In the genomic region with DNA sequence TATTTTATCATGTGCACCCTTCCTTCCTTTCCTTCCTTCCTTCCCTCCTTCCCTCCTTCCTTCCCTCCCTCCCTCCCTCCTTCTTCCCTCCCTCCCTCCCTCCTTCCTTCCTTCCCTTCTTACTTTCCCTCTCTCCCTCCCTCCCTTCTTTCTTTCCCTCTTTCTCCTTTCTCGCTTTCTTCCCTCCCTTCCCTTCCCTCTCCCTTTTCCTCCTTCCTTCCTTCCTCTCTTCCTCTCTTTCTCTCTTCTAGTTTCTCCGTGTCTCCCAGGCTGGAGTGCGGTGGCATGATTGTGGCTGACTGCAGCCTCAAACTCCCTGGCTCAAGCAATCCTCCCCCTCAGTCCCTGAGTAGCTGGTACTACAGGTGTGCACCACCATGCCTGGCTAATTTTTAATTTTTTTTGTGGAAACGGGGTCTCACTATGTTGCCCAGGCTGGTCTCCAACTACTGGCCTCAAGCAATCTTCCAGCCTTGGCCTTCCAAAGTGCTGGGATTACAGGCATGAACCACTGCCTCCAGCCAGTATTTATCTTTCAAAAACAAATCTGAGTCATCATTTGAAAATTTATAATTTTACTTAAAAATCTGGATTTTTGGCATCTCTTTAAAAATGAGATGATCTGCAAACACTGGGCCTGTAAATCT, we compare ENCODE assay signal across 23 cellular contexts. TPM values are rescaled to one million over a fixed set of nuclear protein-coding genes. Genes with fewer than 3 reads are reported as not detected.
A peak's percentile ranks its signal among the peaks of the same experiment; 100 is the strongest.
DNase-seq lines count a peak whose midpoint lies in the region; ATAC-seq and TF ChIP-seq lines count a peak whose summit lies in the region.
"Had no signal": no experiment of that assay in that cellular context is flagged by ENCODE, and none has a peak within 500 bp of the region (broad histone marks: within the 10 kb centered on the region; RNA-seq: fewer than 3 reads in every experiment).

No MANE protein-coding gene starts in this region.

- peaks cover 0 to 26% of the 10 kb centered on the region in 2 experiments; a peak in 1 of 3 replicates for H3K36me3 ChIP-seq in HEK293 (ENCODE audit: control insufficient read depth in 2 of 2, insufficient read depth in 1 of 2, low read length in 2 of 2)
- H3K36me3 ChIP-seq in PC-9 (ENCODE audit: low read depth), result peaks cover 17% of the 10 kb centered on the region
- peaks cover 0 to 75% (median 7%) of the 10 kb centered on the region in 3 donors for H3K36me3 ChIP-seq in esophagus squamous epithelium
- H3K36me3 ChIP-seq: BE2C had no signal

- peaks cover 9% of the 10 kb centered on the region for H3K79me2 ChIP-seq in PC-9 (ENCODE audit: low read depth)

- DNase-seq in activated CD4-positive, alpha-beta T cell treated with anti-CD3 and anti-CD28 coated beads, Interleukin-2, amount 10 ng/mL, durations not matched to agents 7 days and 5 days, result no peak
- no peak for DNase-seq in activated CD4-positive, alpha-beta T cell treated with anti-CD3 and anti-CD28 coated beads, Interleukin-2, amount 50 U/mL, for 48 hours
- DNase-seq in fibroblast of the aortic adventitia (ENCODE audit: low read depth) (peak; percentile 53), PC-9 (no peak), chondrocyte (ENCODE audit: low spot score) (no peak), esophagus squamous epithelium (lab: John Stamatoyannopoulos, UW) (no peak)
- DNase-seq in stimulated activated naive B cell treated with anti-CD40 and anti-IgM and Interleukin-4, amounts not matched to agents 10 μg/mL and 1 μg/mL and 100 μg/mL, for 72 hours, result no peak
- DNase-seq: activated CD8-positive, alpha-beta memory T cell treated with anti-CD3 and anti-CD28 coated beads for 24 hours; BE2C; central memory CD4-positive, alpha-beta T cell; DMS79; foreskin melanocyte; MM.1S; NCI-H524 treated with DMSO at 0.1 percent for 48 hours; posterior cingulate gyrus; stimulated activated CD8-positive, alpha-beta memory T cell treated with anti-CD3 and anti-CD28 coated beads, Interleukin-4, amount 100 ng/mL, for 48 hours had no signal

- POLR2A ChIA-PET in activated CD4-positive, alpha-beta T cell treated with anti-CD3 and anti-CD28 coated beads, Interleukin-2, amount 10 ng/mL, durations not matched to agents 7 days and 5 days (lab: Charles Lee), result no interaction called here
- POLR2A ChIA-PET in HEK293 (lab: Yijun Ruan, JAX), result no interaction called here
- POLR2A ChIA-PET in PC-9 (lab: Charles Lee; ENCODE audit: unreplicated experiment), result no interaction called here

- no peak for TF ChIP-seq POLR2A in esophagus squamous epithelium (IDR thresholded peaks at IDR 0.05)

- CTCF ChIA-PET in activated CD4-positive, alpha-beta T cell treated with anti-CD3 and anti-CD28 coated beads, Interleukin-2, amount 10 ng/mL, durations not matched to agents 7 days and 5 days (lab: Charles Lee), result interaction anchor here (1.3 kb wide), 1 partner anchor 229 kb away, joined by 3 read pairs; a partner anchor contains a TSS
- CTCF ChIA-PET in HEK293 (lab: Yijun Ruan, JAX), result interaction anchor here (4.6 kb wide), 1 partner anchor 11 kb away, joined by 32 read pairs; no protein-coding TSS in a partner anchor
- CTCF ChIA-PET in PC-9 (lab: Charles Lee), result no interaction called here

- no peak overlapping the region for H2AFZ ChIP-seq in PC-9
- H2AFZ ChIP-seq: hepatocyte had no signal

- no peaks in the 10 kb centered on the region for H3K9me2 ChIP-seq in PC-9 (ENCODE audit: insufficient read depth)

- H3K4me3 Mint-ChIP-seq in activated CD4-positive, alpha-beta T cell treated with anti-CD3 and anti-CD28 coated beads, Interleukin-2, amount 10 ng/mL, durations not matched to agents 7 days and 5 days, result no peak overlapping the region
- no peak overlapping the region for H3K4me3 Mint-ChIP-seq in stimulated activated naive B cell treated with anti-CD40 and anti-IgM and Interleukin-4, amounts not matched to agents 10 μg/mL and 1 μg/mL and 100 μg/mL, for 72 hours
- H3K4me3 Mint-ChIP-seq in chondrocyte (ENCODE audit: unreplicated experiment), result no peak overlapping the region
- H3K4me3 Mint-ChIP-seq: nephron had no signal

- no TSS peak for BruUV-seq in PC-9 (replicated peaks; lab: Mats Ljungman, UMichigan)

- peaks cover under 1% of the 10 kb centered on the region; the same call in 1 of the 2 replicates for H3F3A ChIP-seq in PC-9 (ENCODE audit: insufficient read depth, low read depth)

- 75 to 83% methylated on average over 3 to 4 of the region's 4 CpGs for WGBS in esophagus squamous epithelium, 2 donors

- intact Hi-C loops in PC-9 (cut with micrococcal nuclease; ENCODE audit: unreplicated experiment) (no loop called here), esophagus squamous epithelium (cut with DNase I) (no loop called here)

- H3K4me1 ChIP-seq in HEK293 (ENCODE audit: control insufficient read depth, insufficient read depth, low read length), result no peaks in the 10 kb centered on the region
- H3K4me1 ChIP-seq in PC-9 (replicated peaks; ENCODE audit: insufficient read depth), result peaks cover 5% of the 10 kb centered on the region; the same call in 1 of the 2 replicates
- peaks cover 0 to 12% (median 0%) of the 10 kb centered on the region in 3 donors for H3K4me1 ChIP-seq in esophagus squamous epithelium
- H3K4me1 ChIP-seq: BE2C, HAP-1 had no signal

- ATAC-seq in stimulated activated naive B cell treated with anti-CD40 and anti-IgM and Interleukin-4, amounts not matched to agents 10 μg/mL and 1 μg/mL and 100 μg/mL, for 72 hours (replicated peaks), result no peak
- ATAC-seq: right lobe of liver had no signal

- H3K27me3 Mint-ChIP-seq in activated CD4-positive, alpha-beta T cell treated with anti-CD3 and anti-CD28 coated beads, Interleukin-2, amount 10 ng/mL, durations not matched to agents 7 days and 5 days, result no peaks in the 10 kb centered on the region
- no peaks in the 10 kb centered on the region for H3K27me3 Mint-ChIP-seq in stimulated activated naive B cell treated with anti-CD40 and anti-IgM and Interleukin-4, amounts not matched to agents 10 μg/mL and 1 μg/mL and 100 μg/mL, for 72 hours
- H3K27me3 Mint-ChIP-seq in chondrocyte (ENCODE audit: low read depth), result peaks cover 1% of the 10 kb centered on the region

- no peaks in the 10 kb centered on the region for H4K20me1 ChIP-seq in PC-9 (ENCODE audit: insufficient read depth)

- peaks cover 33% of the 10 kb centered on the region for H3K4me1 Mint-ChIP-seq in activated CD4-positive, alpha-beta T cell treated with anti-CD3 and anti-CD28 coated beads, Interleukin-2, amount 10 ng/mL, durations not matched to agents 7 days and 5 days
- peaks cover 0 to 7% of the 10 kb centered on the region in 2 donors for H3K4me1 Mint-ChIP-seq in stimulated activated naive B cell treated with anti-CD40 and anti-IgM and Interleukin-4, amounts not matched to agents 10 μg/mL and 1 μg/mL and 100 μg/mL, for 72 hours
- H3K4me1 Mint-ChIP-seq in chondrocyte (ENCODE audit: low read depth), result peaks cover 7% of the 10 kb centered on the region
- H3K4me1 Mint-ChIP-seq: nephron had no signal

- no peak for TF ChIP-seq CTCF in HEK293 (tag by site-specific recombination; IDR thresholded peaks at IDR 0.05)
- no peak for TF ChIP-seq CTCF in fibroblast of the aortic adventitia (IDR thresholded peaks at IDR 0.05; ENCODE audit: insufficient read depth, low read length)
- no peak for TF ChIP-seq CTCF in PC-9 (conservative IDR thresholded peaks at IDR 0.05)
- no peak for TF ChIP-seq CTCF in chondrocyte (IDR thresholded peaks at IDR 0.05)
- no peak for TF ChIP-seq CTCF in esophagus squamous epithelium (IDR thresholded peaks at IDR 0.05)

- no peak overlapping the region for H3K4me2 ChIP-seq in PC-9
- H3K4me2 ChIP-seq: hepatocyte had no signal

- peaks cover 8% of the 10 kb centered on the region for H3K9me3 Mint-ChIP-seq in activated CD4-positive, alpha-beta T cell treated with anti-CD3 and anti-CD28 coated beads, Interleukin-2, amount 10 ng/mL, durations not matched to agents 7 days and 5 days
- H3K9me3 Mint-ChIP-seq in stimulated activated naive B cell treated with anti-CD40 and anti-IgM and Interleukin-4, amounts not matched to agents 10 μg/mL and 1 μg/mL and 100 μg/mL, for 72 hours, result peaks cover 5 to 7% of the 10 kb centered on the region in 2 donors
- peaks cover 7% of the 10 kb centered on the region for H3K9me3 Mint-ChIP-seq in chondrocyte (ENCODE audit: low read depth)

- H3K27me3 ChIP-seq in PC-9 (ENCODE audit: insufficient read depth, low read depth) (no peaks in the 10 kb centered on the region), esophagus squamous epithelium (no peaks in the 10 kb centered on the region)
- H3K27me3 ChIP-seq: hepatocyte, right lobe of liver had no signal

- H3K9me3 ChIP-seq in HEK293 (ENCODE audit: control insufficient read depth, insufficient read depth, low read depth, low read length) (no peaks in the 10 kb centered on the region), PC-9 (ENCODE audit: insufficient read depth, low read depth) (peaks cover 8% of the 10 kb centered on the region), esophagus squamous epithelium (no peaks in the 10 kb centered on the region)
- H3K9me3 ChIP-seq: BE2C, HAP-1, right lobe of liver had no signal

- H3K27ac Mint-ChIP-seq in activated CD4-positive, alpha-beta T cell treated with anti-CD3 and anti-CD28 coated beads, Interleukin-2, amount 10 ng/mL, durations not matched to agents 7 days and 5 days, result peak overlapping the region; percentile 36
- peak overlapping the region; percentile 75 for H3K27ac Mint-ChIP-seq in stimulated activated naive B cell treated with anti-CD40 and anti-IgM and Interleukin-4, amounts not matched to agents 10 μg/mL and 1 μg/mL and 100 μg/mL, for 72 hours
- no peak overlapping the region for H3K27ac Mint-ChIP-seq in chondrocyte (ENCODE audit: unreplicated experiment)
- H3K27ac Mint-ChIP-seq: nephron had no signal

- H3K36me3 Mint-ChIP-seq in activated CD4-positive, alpha-beta T cell treated with anti-CD3 and anti-CD28 coated beads, Interleukin-2, amount 10 ng/mL, durations not matched to agents 7 days and 5 days (ENCODE audit: low read depth), result peaks cover 40% of the 10 kb centered on the region
- peaks cover 34 to 35% of the 10 kb centered on the region in 2 donors for H3K36me3 Mint-ChIP-seq in stimulated activated naive B cell treated with anti-CD40 and anti-IgM and Interleukin-4, amounts not matched to agents 10 μg/mL and 1 μg/mL and 100 μg/mL, for 72 hours
- H3K36me3 Mint-ChIP-seq in chondrocyte (ENCODE audit: low read depth), result peaks cover 12% of the 10 kb centered on the region

- no peak overlapping the region for H3K4me3 ChIP-seq in HEK293 (ENCODE audit: low read depth, low read length)
- no peak overlapping the region for H3K4me3 ChIP-seq in fibroblast of the aortic adventitia (ENCODE audit: low read depth, low read length)
- H3K4me3 ChIP-seq in PC-9, result no peak overlapping the region
- H3K4me3 ChIP-seq in esophagus squamous epithelium, result no peak overlapping the region
- H3K4me3 ChIP-seq: HAP-1, hepatocyte, right lobe of liver had no signal

- H3K27ac ChIP-seq in HEK293 (ENCODE audit: extremely low read depth, low read depth, low read length) (no peak overlapping the region), PC-9 (no peak overlapping the region), esophagus squamous epithelium (peak overlapping the region in 1 of 4 donors; percentile 33)
- H3K27ac ChIP-seq: hepatocyte, right lobe of liver had no signal

RNA-seq across cellular contexts. Expression of a gene that starts 7.8 kb away (rescaled TPM):
- total RNA-seq in activated CD4-positive, alpha-beta T cell treated with anti-CD3 and anti-CD28 coated beads, Interleukin-2, amount 10 ng/mL, durations not matched to agents 7 days and 5 days, result 10 to 100 TPM; 31.2 to 31.4 TPM
- total RNA-seq in fibroblast of the aortic adventitia (ENCODE audit: low replicate concordance), result 39.2 and 50.6 TPM in 2 replicates
- total RNA-seq in PC-9 (2021), result 70.4 and 72.9 TPM in 2 replicates
- 20.3 to 21.0 TPM (median 20.4 TPM) in 3 replicates for total RNA-seq in chondrocyte
- 10 to 100 TPM; 13.0 to 53.2 (median 25.8) TPM for total RNA-seq in esophagus squamous epithelium

RNA-seq across cellular contexts. Expression of a gene that starts 8.9 kb away (rescaled TPM):
- 1 to 10 TPM; 2.2 to 3.5 TPM for total RNA-seq in activated CD4-positive, alpha-beta T cell treated with anti-CD3 and anti-CD28 coated beads, Interleukin-2, amount 10 ng/mL, durations not matched to agents 7 days and 5 days
- total RNA-seq in fibroblast of the aortic adventitia (ENCODE audit: low replicate concordance) (237 and 528 TPM in 2 replicates), PC-9 (2021) (20.5 and 24.0 TPM in 2 replicates), chondrocyte (19.7 to 21.9 TPM (median 19.8 TPM) in 3 replicates), esophagus squamous epithelium (100 to 1,000 TPM in 2 of 4 donors, 10 to 100 TPM in 2; 22.8 to 297 (median 140) TPM)

RNA-seq across cellular contexts. Expression of a gene that starts 27.5 kb away (rescaled TPM):
- total RNA-seq in activated CD4-positive, alpha-beta T cell treated with anti-CD3 and anti-CD28 coated beads, Interleukin-2, amount 10 ng/mL, durations not matched to agents 7 days and 5 days, result under 1 TPM in 1 of 2 experiments, not detected in 1; 0.42 TPM
- total RNA-seq in fibroblast of the aortic adventitia (ENCODE audit: low replicate concordance) (not detected in 2 replicates), PC-9 (2021) (0.74 and 1.3 TPM in 2 replicates), chondrocyte (not detected in 3 replicates), esophagus squamous epithelium (1 to 10 TPM in 1 of 4 donors, under 1 TPM in 1, not detected in 2; 0.53 to 1.3 TPM)
- total RNA-seq: A172, mononuclear cell had no signal

RNA-seq across cellular contexts. Expression of a gene that starts 29.0 kb away (rescaled TPM):
- total RNA-seq in activated CD4-positive, alpha-beta T cell treated with anti-CD3 and anti-CD28 coated beads, Interleukin-2, amount 10 ng/mL, durations not matched to agents 7 days and 5 days, result 10 to 100 TPM; 74.0 to 74.1 TPM
- total RNA-seq in fibroblast of the aortic adventitia (ENCODE audit: low replicate concordance) (10.9 and 13.6 TPM in 2 replicates), PC-9 (2021) (111 and 153 TPM in 2 replicates), chondrocyte (15.5 to 19.9 TPM (median 18.2 TPM) in 3 replicates), esophagus squamous epithelium (10 to 100 TPM in 2 of 4 donors, 1 to 10 TPM in 2; 4.8 to 12.4 (median 9.5) TPM)

RNA-seq across cellular contexts. Expression of a gene that starts 40.7 kb away (rescaled TPM):
- 1 to 10 TPM; 1.1 to 1.4 TPM for total RNA-seq in activated CD4-positive, alpha-beta T cell treated with anti-CD3 and anti-CD28 coated beads, Interleukin-2, amount 10 ng/mL, durations not matched to agents 7 days and 5 days
- total RNA-seq in fibroblast of the aortic adventitia (ENCODE audit: low replicate concordance) (516 and 790 TPM in 2 replicates), PC-9 (2021) (32.4 and 32.9 TPM in 2 replicates), chondrocyte (20.8 to 24.2 TPM (median 22.8 TPM) in 3 replicates), esophagus squamous epithelium (100 to 1,000 TPM in 2 of 4 donors, 10 to 100 TPM in 2; 25.2 to 375 (median 110) TPM)
